Comparison of ENCODE assay signal across 8 cellular contexts in genomic region chr15:67064607-67065530, GRCh38. TPM values are rescaled to one million over a fixed set of nuclear protein-coding genes. Genes with fewer than 3 reads are reported as not detected.
DNase-seq lines count a peak whose midpoint lies in the region; ATAC-seq, FAIRE-seq and TF ChIP-seq lines count a peak whose summit lies in the region.

No MANE protein-coding gene starts in this region.

- H3K9ac ChIP-seq in liver (ENCODE audit: low read depth in 1 of 2, low read length in 2 of 2) (peak overlapping the region; percentile 94 to 96), stomach smooth muscle (ENCODE audit: low read length in 2 of 2) (peak overlapping the region; percentile 70 to 74)

- H3K27me3 ChIP-seq in SJSA1 (replicated peaks) (no peaks in the 10 kb centered on the region), liver (ENCODE audit: control insufficient read depth in 4 of 4, insufficient read depth in 4 of 4, low read length in 3 of 4) (no peaks in the 10 kb centered on the region), stomach smooth muscle (ENCODE audit: control insufficient read depth in 1 of 2, insufficient read depth in 2 of 2, low read length in 2 of 2) (no peaks in the 10 kb centered on the region)

- peak overlapping the region; percentile 65 for H3K4me3 ChIP-seq in SJSA1
- H3K4me3 ChIP-seq in liver (ENCODE audit: low read depth in 1 of 3, low read length in 3 of 3): peak overlapping the region; percentile 61 to 88 (median 82)
- peak overlapping the region; percentile 37 to 89 for H3K4me3 ChIP-seq in stomach smooth muscle (ENCODE audit: low read length in 2 of 2)

- peak; percentile 19 for ATAC-seq in HG02610 (IDR thresholded peaks at IDR 0.05; ENCODE audit: unreplicated experiment)

- H3K36me3 ChIP-seq in SJSA1: peaks cover 19% of the 10 kb centered on the region
- no peaks in the 10 kb centered on the region for H3K36me3 ChIP-seq in liver (ENCODE audit: control insufficient read depth in 4 of 4, insufficient read depth in 3 of 4, low read depth in 1 of 4, low read length in 3 of 4)
- no peaks in the 10 kb centered on the region for H3K36me3 ChIP-seq in stomach smooth muscle (ENCODE audit: control insufficient read depth in 2 of 2, insufficient read depth in 2 of 2, low read length in 2 of 2)

- H3K4me1 ChIP-seq in SJSA1 (replicated peaks) (peaks cover 49% of the 10 kb centered on the region), liver (ENCODE audit: control insufficient read depth in 4 of 4, insufficient read depth in 4 of 4, low read length in 3 of 4) (peaks cover 15 to 60% (median 43%) of the 10 kb centered on the region in 4 donors), stomach smooth muscle (ENCODE audit: control insufficient read depth, insufficient read depth, low read length) (peaks cover 29% of the 10 kb centered on the region)

- TF ChIP-seq RAD21 in liver (IDR thresholded peaks at IDR 0.05): peak in 1 of 2 donors; percentile 30

- no peak for TF ChIP-seq CTCF in liver (IDR thresholded peaks at IDR 0.05; ENCODE audit: low read depth, low read length, missing input control)

- DNase-seq in GM12891 (ENCODE audit: insufficient read length, low spot score): peak; percentile 46
- DNase-seq in SJSA1 (ENCODE audit: low read depth in 1 of 2, low spot score in 2 of 2): peak in 1 of 2 experiments; percentile 83
- DNase-seq in caudate nucleus (lab: John Stamatoyannopoulos, UW): peak in 13 of 61 donors; percentile 39 to 73 (median 64)
- no peak for DNase-seq in hepatic stellate cell (ENCODE audit: low spot score)
- no peak for DNase-seq in cortex of kidney (lab: John Stamatoyannopoulos, UW)

- no peaks in the 10 kb centered on the region for H3K9me3 ChIP-seq in SJSA1 (replicated peaks)
- H3K9me3 ChIP-seq in liver (ENCODE audit: control insufficient read depth in 4 of 4, low read length in 3 of 4): no peaks in the 10 kb centered on the region
- no peaks in the 10 kb centered on the region for H3K9me3 ChIP-seq in stomach smooth muscle (ENCODE audit: control insufficient read depth in 2 of 2, low read length in 2 of 2)

- no peak for FAIRE-seq in GM12891 (lab: Jason Lieb, UNC)

- TF ChIP-seq POLR2A in GM12891 (IDR thresholded peaks at IDR 0.05; ENCODE audit: low read depth, low read length): no peak

- WGBS in liver: 2% methylated on average over 75 of the region's 75 CpGs

- H3K27ac ChIP-seq in SJSA1 (peak overlapping the region; percentile 95), caudate nucleus (ENCODE audit: low read depth, low read length) (peak overlapping the region; percentile 80), liver (ENCODE audit: low read depth in 1 of 2, low read length in 2 of 2) (peak overlapping the region; percentile 93 to 95), stomach smooth muscle (ENCODE audit: low read length) (peak overlapping the region; percentile 70)

TF ChIP-seq in GM12891, 5 proteins besides CTCF, POLR2A, EP300 and RAD21:
- TF ChIP-seq POLR2AphosphoS5 (IDR thresholded peaks at IDR 0.05; ENCODE audit: low read depth, low read length): no peak
- TF ChIP-seq SPI1 (IDR thresholded peaks at IDR 0.05; ENCODE audit: low read depth, low read length): peak; percentile 7; the same call in 1 of the 2 replicates
- peak; percentile 23; the same call in 1 of the 2 replicates for TF ChIP-seq POU2F2 (IDR thresholded peaks at IDR 0.05; ENCODE audit: low read depth, low read length)

TF ChIP-seq in liver, 16 proteins besides CTCF, POLR2A, EP300 and RAD21:
- TF ChIP-seq EGR1 (IDR thresholded peaks at IDR 0.05; ENCODE audit: low read depth in 2 of 2) (no peak), FOXA1 (IDR thresholded peaks at IDR 0.05) (peak; percentile 4)
TF ChIP-seq in liver: peak in this region for 1.

RNA-seq across cellular contexts. Expression of gene SMAD3, which starts 0.5 kb away (rescaled TPM):
- polyA plus RNA-seq in GM12891 (2012; ENCODE audit: low read depth, missing spikeins): 36.4 TPM
- 19.5 and 22.0 TPM in 2 replicates for total RNA-seq in SJSA1 (2014; rRNA removed; shearing (Covaris generic))
- 10 to 100 TPM in 1 of 2 donors, 1 to 10 TPM in 1; 4.0 to 12.2 TPM for total RNA-seq in liver
- polyA plus RNA-seq in liver: 1 to 10 TPM; 5.2 to 5.7 TPM
